Comparison of ENCODE assay signal across 19 cellular contexts in genomic region chr11:59267738-59268475, GRCh38. TPM values are rescaled to one million over a fixed set of nuclear protein-coding genes. Genes with fewer than 3 reads are reported as not detected.
DNase-seq lines count a peak whose midpoint lies in the region; ATAC-seq and TF ChIP-seq lines count a peak whose summit lies in the region.
"Had no signal": no experiment of that assay in that cellular context is flagged by ENCODE, and none has a peak within 500 bp of the region (broad histone marks: within the 10 kb centered on the region; RNA-seq: fewer than 3 reads in every experiment).

No MANE protein-coding gene starts in this region.

- H3K27me3 ChIP-seq in HCT116 (ENCODE audit: insufficient read depth, low read length) (no peaks in the 10 kb centered on the region), MG63 (no peaks in the 10 kb centered on the region), smooth muscle cell (ENCODE audit: low read depth) (peaks cover under 1% of the 10 kb centered on the region)
- H3K27me3 ChIP-seq: adrenal gland, tibial nerve had no signal

- 81% methylated on average over 7 of the region's 7 CpGs for WGBS in smooth muscle cell (ENCODE audit: low lambda C conversion rate)

- H3K4me1 ChIP-seq in HCT116 (ENCODE audit: control insufficient read depth in 1 of 2, insufficient read depth in 2 of 2, low read length in 2 of 2), result peaks cover 7 to 8% of the 10 kb centered on the region in 2 experiments
- no peaks in the 10 kb centered on the region for H3K4me1 ChIP-seq in smooth muscle cell (ENCODE audit: low read depth)
- H3K4me1 ChIP-seq: adrenal gland had no signal

- H3K9ac ChIP-seq in HCT116 (ENCODE audit: low read length), result no peak overlapping the region
- H3K9ac ChIP-seq in smooth muscle cell (ENCODE audit: low read depth), result no peak overlapping the region

- H2AFZ ChIP-seq in HCT116 (ENCODE audit: low read depth, low read length, poor library complexity, severe bottlenecking), result no peak overlapping the region
- H2AFZ ChIP-seq in smooth muscle cell (ENCODE audit: low read depth), result no peak overlapping the region

- H3K4me2 ChIP-seq in HCT116 (ENCODE audit: low read length), result peak overlapping the region; percentile 40
- no peak overlapping the region for H3K4me2 ChIP-seq in smooth muscle cell

- RAD21 ChIA-PET in HCT116 (lab: Charles Lee; ENCODE audit: low non-redundant PET in 1 of 2, low total read pairs in 2 of 2, uncharacterized antibody in 2 of 2, unreplicated experiment in 2 of 2), result no interaction called here

- peaks cover 0 to 2% (median 0%) of the 10 kb centered on the region in 7 donors for H3K9me3 Mint-ChIP-seq in CD14-positive monocyte
- H3K9me3 Mint-ChIP-seq in activated T-helper 1 cell treated with anti-CD3 and anti-CD28 coated beads, Interleukin-12 subunit alpha, Interleukin-12 subunit beta, Interleukin-2, Interleukin-4 antibody, amounts not matched to agents 30 ng/mL and 10 ng/mL and 1 ng/mL, durations not matched to agents 14 hours and 24 hours and 36 hours, result no peaks in the 10 kb centered on the region
- H3K9me3 Mint-ChIP-seq: H9 had no signal

- no peaks in the 10 kb centered on the region for H3F3A ChIP-seq in smooth muscle cell (ENCODE audit: low read depth)

- ATAC-seq in HCT116 (0 out of 2 replicates have a peak, but pooled peaks have one; percentile 17), GM18861 (IDR thresholded peaks at IDR 0.05; ENCODE audit: unreplicated experiment) (no peak)

- no peak overlapping the region for H3K27ac ChIP-seq in HCT116 (ENCODE audit: low read depth, low read length)
- H3K27ac ChIP-seq in smooth muscle cell (ENCODE audit: low read depth), result no peak overlapping the region
- H3K27ac ChIP-seq: adrenal gland, tibial nerve had no signal

- no peak for TF ChIP-seq RAD21 in HCT116 (IDR thresholded peaks at IDR 0.05; ENCODE audit: low read depth)

- H3K79me2 ChIP-seq in HCT116 (ENCODE audit: insufficient read depth, low read length) (no peaks in the 10 kb centered on the region), smooth muscle cell (ENCODE audit: low read depth) (no peaks in the 10 kb centered on the region)

- H3K27me3 Mint-ChIP-seq in CD14-positive monocyte (ENCODE audit: low read depth in 3 of 3), result peaks cover 0 to 3% (median 0%) of the 10 kb centered on the region in 3 donors
- H3K27me3 Mint-ChIP-seq in activated T-helper 1 cell treated with anti-CD3 and anti-CD28 coated beads, Interleukin-12 subunit alpha, Interleukin-12 subunit beta, Interleukin-2, Interleukin-4 antibody, amounts not matched to agents 30 ng/mL and 10 ng/mL and 1 ng/mL, durations not matched to agents 14 hours and 24 hours and 36 hours (ENCODE audit: insufficient read depth), result no peaks in the 10 kb centered on the region

- no TSS peak for BruUV-seq in HCT116 (replicated peaks; lab: Mats Ljungman, UMichigan)

- DNase-seq in CD14-positive monocyte (ENCODE audit: low spot score) (peak; percentile 53), HCT116 (ENCODE audit: low read depth, low spot score) (no peak), MG63 (peak; percentile 47), fibroblast of mammary gland (ENCODE audit: low read depth) (peak; percentile 4), smooth muscle cell (lab: John Stamatoyannopoulos, UW; ENCODE audit: unreplicated experiment) (no peak), head of caudate nucleus (no peak)
- no peak for DNase-seq in activated T-helper 1 cell treated with anti-CD3 and anti-CD28 coated beads, Interleukin-12 subunit alpha, Interleukin-12 subunit beta, Interleukin-2, Interleukin-4 antibody, amounts not matched to agents 30 ng/mL and 10 ng/mL and 1 ng/mL, durations not matched to agents 14 hours and 24 hours and 36 hours (ENCODE audit: low spot score)
- DNase-seq: activated CD4-positive, alpha-beta T cell treated with anti-CD3 and anti-CD28 coated beads, Interleukin-2, amount 50 U/mL, for 4 hours; adrenal gland; H9; NCI-H2171; nucleus accumbens; stimulated activated CD4-positive, alpha-beta T cell treated with anti-CD3 and anti-CD28 coated beads, Interleukin-4, amount 100 ng/mL, for 24 hours had no signal

- H3K27ac Mint-ChIP-seq in CD14-positive monocyte, result peak overlapping the region in 6 of 7 donors; percentile 4 to 78 (median 68)
- no peak overlapping the region for H3K27ac Mint-ChIP-seq in activated T-helper 1 cell treated with anti-CD3 and anti-CD28 coated beads, Interleukin-12 subunit alpha, Interleukin-12 subunit beta, Interleukin-2, Interleukin-4 antibody, amounts not matched to agents 30 ng/mL and 10 ng/mL and 1 ng/mL, durations not matched to agents 14 hours and 24 hours and 36 hours

- H3K4me3 ChIP-seq in HCT116 (replicated peaks in 1 of 2; ENCODE audit: low read depth in 1 of 2, low read length in 2 of 2) (no peak overlapping the region), MG63 (no peak overlapping the region), fibroblast of mammary gland (ENCODE audit: control insufficient read depth, low read depth, low read length) (no peak overlapping the region), smooth muscle cell (no peak overlapping the region)
- H3K4me3 ChIP-seq: adrenal gland, tibial nerve had no signal

- H3K36me3 Mint-ChIP-seq in CD14-positive monocyte, result peaks cover 0 to 9% of the 10 kb centered on the region in 2 donors
- H3K36me3 Mint-ChIP-seq in activated T-helper 1 cell treated with anti-CD3 and anti-CD28 coated beads, Interleukin-12 subunit alpha, Interleukin-12 subunit beta, Interleukin-2, Interleukin-4 antibody, amounts not matched to agents 30 ng/mL and 10 ng/mL and 1 ng/mL, durations not matched to agents 14 hours and 24 hours and 36 hours (ENCODE audit: low read depth), result no peaks in the 10 kb centered on the region

- H4K20me1 ChIP-seq in HCT116 (ENCODE audit: insufficient read depth) (no peaks in the 10 kb centered on the region), smooth muscle cell (ENCODE audit: low read depth) (no peaks in the 10 kb centered on the region)

- peaks cover 66% of the 10 kb centered on the region for H3K4me1 Mint-ChIP-seq in CD14-positive monocyte
- H3K4me1 Mint-ChIP-seq in activated T-helper 1 cell treated with anti-CD3 and anti-CD28 coated beads, Interleukin-12 subunit alpha, Interleukin-12 subunit beta, Interleukin-2, Interleukin-4 antibody, amounts not matched to agents 30 ng/mL and 10 ng/mL and 1 ng/mL, durations not matched to agents 14 hours and 24 hours and 36 hours (ENCODE audit: low read depth), result peaks cover 8% of the 10 kb centered on the region

- no peaks in the 10 kb centered on the region for H3K9me3 ChIP-seq in HCT116 (ENCODE audit: control insufficient read depth in 1 of 2, insufficient read depth in 1 of 2, low read depth in 1 of 2, low read length in 2 of 2)
- H3K9me3 ChIP-seq in MG63, result no peaks in the 10 kb centered on the region
- no peaks in the 10 kb centered on the region for H3K9me3 ChIP-seq in smooth muscle cell (replicated peaks; ENCODE audit: low read depth)
- H3K9me3 ChIP-seq: adrenal gland, tibial nerve had no signal

- H3K4me3 Mint-ChIP-seq in CD14-positive monocyte, result no peak overlapping the region
- H3K4me3 Mint-ChIP-seq in activated T-helper 1 cell treated with anti-CD3 and anti-CD28 coated beads, Interleukin-12 subunit alpha, Interleukin-12 subunit beta, Interleukin-2, Interleukin-4 antibody, amounts not matched to agents 30 ng/mL and 10 ng/mL and 1 ng/mL, durations not matched to agents 14 hours and 24 hours and 36 hours, result no peak overlapping the region
- H3K4me3 Mint-ChIP-seq: H9 had no signal

- CTCF ChIA-PET in HCT116 (lab: Charles Lee), result no interaction called here

- intact Hi-C loops in CD14-positive monocyte (cut with micrococcal nuclease) (no loop called here), HCT116 (cut with micrococcal nuclease) (no loop called here), head of caudate nucleus (cut with DNase I) (no loop called here)
- intact Hi-C loops in activated T-helper 1 cell treated with anti-CD3 and anti-CD28 coated beads, Interleukin-12 subunit alpha, Interleukin-12 subunit beta, Interleukin-2, Interleukin-4 antibody, amounts not matched to agents 30 ng/mL and 10 ng/mL and 1 ng/mL, durations not matched to agents 14 hours and 24 hours and 36 hours (cut with micrococcal nuclease), result no loop called here

- H3K36me3 ChIP-seq in HCT116 (ENCODE audit: control insufficient read depth in 1 of 2, insufficient read depth in 2 of 2, low read length in 2 of 2) (no peaks in the 10 kb centered on the region), MG63 (no peaks in the 10 kb centered on the region), smooth muscle cell (ENCODE audit: low read depth) (no peaks in the 10 kb centered on the region)
- H3K36me3 ChIP-seq: adrenal gland, tibial nerve had no signal

- POLR2A ChIA-PET in HCT116 (lab: Charles Lee), result no interaction called here

- no peaks in the 10 kb centered on the region for H3K9me2 ChIP-seq in HCT116 (ENCODE audit: insufficient read depth)

- TF ChIP-seq CTCF in CD14-positive monocyte (IDR thresholded peaks at IDR 0.05) (no peak), HCT116 (IDR thresholded peaks at IDR 0.05 in 2 of 3, conservative IDR thresholded peaks at IDR 0.05 in 1 of 3; ENCODE audit: borderline replicate concordance in 1 of 3, insufficient read depth in 1 of 3, low read depth in 2 of 3, low read length in 2 of 3) (no peak), fibroblast of mammary gland (conservative IDR thresholded peaks at IDR 0.05; ENCODE audit: control insufficient read depth, insufficient read depth, low read depth, low read length) (no peak), smooth muscle cell (IDR thresholded peaks at IDR 0.05; ENCODE audit: borderline replicate concordance, insufficient read depth, poor library complexity, severe bottlenecking) (no peak)

- no peak for TF ChIP-seq POLR2A in HCT116 (IDR thresholded peaks at IDR 0.05; ENCODE audit: borderline replicate concordance, extremely low read depth, insufficient read depth, insufficient read length)

TF ChIP-seq in HCT116, 20 proteins besides CTCF, POLR2A, EP300 and RAD21 (continues in another document):
- no peak for TF ChIP-seq JUND (IDR thresholded peaks at IDR 0.05)

RNA-seq across cellular contexts. Expression of gene MPEG1, which starts 55.2 kb away (rescaled TPM):
- polyA plus RNA-seq in CD14-positive monocyte (100 to 1,000 TPM; 691 to 971 TPM), smooth muscle cell (0.07 TPM in 1 of 2 replicates, not detected in the other)
- total RNA-seq in HCT116 (2021; ENCODE audit: unreplicated experiment) (0.07 TPM), smooth muscle cell (0.13 TPM in 1 of 2 replicates, not detected in the other)
- polyA plus RNA-seq in HCT116 (2012), result not detected in 2 replicates
- total RNA-seq in MG63 (2014; rRNA removed; shearing (Covaris generic); ENCODE audit: low replicate concordance), result not detected in 2 replicates
- total RNA-seq in activated T-helper 1 cell treated with anti-CD3 and anti-CD28 coated beads, Interleukin-12 subunit alpha, Interleukin-12 subunit beta, Interleukin-2, Interleukin-4 antibody, amounts not matched to agents 30 ng/mL and 10 ng/mL and 1 ng/mL, durations not matched to agents 14 hours and 24 hours and 36 hours, result not detected in 2 replicates
- total RNA-seq: endothelial cell of umbilical vein, glomerular endothelial cell, H9, SK-MEL-5 had no signal
- polyA plus RNA-seq: AG04450, endothelial cell of umbilical vein had no signal

Comparison
In these comparisons a context has a peak if more than half of its experiments do, and no peak if none do; other contexts are left out.
1. DNase-seq: peak in CD14-positive monocyte (single experiment), MG63 (single experiment) and fibroblast of mammary gland (single experiment); none in HCT116 (single experiment), smooth muscle cell (single experiment), head of caudate nucleus (0 of 42) and activated T-helper 1 cell treated with anti-CD3 and anti-CD28 coated beads, Interleukin-12 subunit alpha, Interleukin-12 subunit beta, Interleukin-2, Interleukin-4 antibody, amounts not matched to agents 30 ng/mL and 10 ng/mL and 1 ng/mL, durations not matched to agents 14 hours and 24 hours and 36 hours (single experiment).